30 cellular contexts compared by ENCODE assay signal in genomic region chr4:41332666-41333065, GRCh38.
"Had no signal": no experiment of that assay in that cellular context is flagged by ENCODE, and none has a peak within 500 bp of the region (broad histone marks: within the 10 kb centered on the region; RNA-seq: fewer than 3 reads in every experiment).

No MANE protein-coding gene starts in this region.

- H3K4me1 Mint-ChIP-seq: activated CD4-positive, alpha-beta T cell treated with anti-CD3 and anti-CD28 coated beads, Interleukin-2, amount 10 ng/mL, durations not matched to agents 24 days and 14 days; activated naive CD8-positive, alpha-beta T cell treated with anti-CD3 and anti-CD28 coated beads for 36 hours; immature natural killer cell; memory B cell; natural killer cell; stimulated activated naive B cell treated with anti-CD40 and anti-IgM and Interleukin-4, amounts not matched to agents 10 μg/mL and 1 μg/mL and 100 μg/mL, for 72 hours had no signal

- H2AFZ ChIP-seq: neural progenitor cell had no signal

- ATAC-seq: effector memory CD8-positive, alpha-beta T cell; heart left ventricle; natural killer cell; stimulated activated naive B cell treated with anti-CD40 and anti-IgM and Interleukin-4, amounts not matched to agents 10 μg/mL and 1 μg/mL and 100 μg/mL, for 72 hours had no signal

- H3K4me3 Mint-ChIP-seq: activated CD4-positive, alpha-beta memory T cell treated with anti-CD3 and anti-CD28 coated beads for 36 hours; activated CD4-positive, alpha-beta T cell treated with anti-CD3 and anti-CD28 coated beads, Interleukin-2, amount 10 ng/mL, durations not matched to agents 24 days and 14 days; activated naive CD4-positive, alpha-beta T cell treated with anti-CD3 and anti-CD28 coated beads for 36 hours; activated naive CD8-positive, alpha-beta T cell treated with anti-CD3 and anti-CD28 coated beads for 36 hours; activated T-helper 1 cell treated with anti-CD3 and anti-CD28 coated beads, Interleukin-12 subunit alpha, Interleukin-12 subunit beta, Interleukin-2, Interleukin-4 antibody, amounts not matched to agents 30 ng/mL and 10 ng/mL and 1 ng/mL, durations not matched to agents 14 hours and 24 hours and 36 hours; effector memory CD8-positive, alpha-beta T cell; immature natural killer cell; memory B cell; natural killer cell; neural progenitor cell; stimulated activated naive B cell treated with anti-CD40 and anti-IgM and Interleukin-4, amounts not matched to agents 10 μg/mL and 1 μg/mL and 100 μg/mL, for 72 hours; T-helper 2 cell treated with Interferon-gamma antibody and Interleukin-4, amounts not matched to agents 5 μg/mL and 100 μg/mL, for 36 hours had no signal

- H3K4me3 ChIP-seq: adrenal gland, heart left ventricle, neural progenitor cell, right atrium auricular region, smooth muscle cell, tibial nerve had no signal

- H3K36me3 ChIP-seq: adrenal gland, brain microvascular endothelial cell, heart left ventricle, neural progenitor cell, right atrium auricular region, tibial nerve had no signal

- H3K9me3 ChIP-seq: adrenal gland, heart left ventricle, right atrium auricular region, tibial nerve had no signal

- H3K36me3 Mint-ChIP-seq: activated CD4-positive, alpha-beta memory T cell treated with anti-CD3 and anti-CD28 coated beads for 36 hours; activated naive CD8-positive, alpha-beta T cell treated with anti-CD3 and anti-CD28 coated beads for 36 hours; immature natural killer cell; memory B cell; natural killer cell; neural progenitor cell; stimulated activated naive B cell treated with anti-CD40 and anti-IgM and Interleukin-4, amounts not matched to agents 10 μg/mL and 1 μg/mL and 100 μg/mL, for 72 hours had no signal

- H3K4me1 ChIP-seq: adrenal gland, neural progenitor cell, right atrium auricular region, tibial nerve had no signal

- H3K27me3 Mint-ChIP-seq: activated CD4-positive, alpha-beta T cell treated with anti-CD3 and anti-CD28 coated beads, Interleukin-2, amount 10 ng/mL, durations not matched to agents 24 days and 14 days; effector memory CD8-positive, alpha-beta T cell had no signal

- H3K27ac ChIP-seq: adrenal gland, brain microvascular endothelial cell, heart left ventricle, neural progenitor cell, right atrium auricular region, tibial nerve had no signal

- H3K4me2 ChIP-seq: neural progenitor cell, smooth muscle cell had no signal

- H3K27ac Mint-ChIP-seq: activated CD4-positive, alpha-beta memory T cell treated with anti-CD3 and anti-CD28 coated beads for 36 hours; activated CD4-positive, alpha-beta T cell treated with anti-CD3 and anti-CD28 coated beads, Interleukin-2, amount 10 ng/mL, durations not matched to agents 24 days and 14 days; activated naive CD4-positive, alpha-beta T cell treated with anti-CD3 and anti-CD28 coated beads for 36 hours; activated naive CD8-positive, alpha-beta T cell treated with anti-CD3 and anti-CD28 coated beads for 36 hours; activated T-helper 1 cell treated with anti-CD3 and anti-CD28 coated beads, Interleukin-12 subunit alpha, Interleukin-12 subunit beta, Interleukin-2, Interleukin-4 antibody, amounts not matched to agents 30 ng/mL and 10 ng/mL and 1 ng/mL, durations not matched to agents 14 hours and 24 hours and 36 hours; effector memory CD8-positive, alpha-beta T cell; immature natural killer cell; memory B cell; natural killer cell; neural progenitor cell; stimulated activated naive B cell treated with anti-CD40 and anti-IgM and Interleukin-4, amounts not matched to agents 10 μg/mL and 1 μg/mL and 100 μg/mL, for 72 hours; T-helper 2 cell treated with Interferon-gamma antibody and Interleukin-4, amounts not matched to agents 5 μg/mL and 100 μg/mL, for 36 hours had no signal

- H3K27me3 ChIP-seq: adrenal gland, brain microvascular endothelial cell, heart left ventricle, neural progenitor cell, right atrium auricular region, tibial nerve had no signal

- DNase-seq: activated CD4-positive, alpha-beta memory T cell treated with anti-CD3 and anti-CD28 coated beads for 36 hours; activated CD4-positive, alpha-beta T cell treated with anti-CD3 and anti-CD28 coated beads, Interleukin-2, amount 10 ng/mL, durations not matched to agents 24 days and 14 days; activated CD4-positive, CD25-positive, alpha-beta regulatory T cell treated with anti-CD3 and anti-CD28 coated beads, Interleukin-2, amount 50 U/mL, for 72 hours; activated CD8-positive, alpha-beta memory T cell treated with anti-CD3 and anti-CD28 coated beads, Interleukin-2, amount 50 U/mL, for 4 hours; activated effector memory CD4-positive, alpha-beta T cell treated with anti-CD3 and anti-CD28 coated beads, Interleukin-2, amount 50 U/mL, for 16 hours; activated naive CD4-positive, alpha-beta T cell treated with anti-CD3 and anti-CD28 coated beads for 36 hours; activated naive CD8-positive, alpha-beta T cell treated with anti-CD3 and anti-CD28 coated beads for 36 hours; activated T-cell treated with anti-CD3 and anti-CD28 coated beads, Interleukin-2, amount 50 U/mL, for 1 hour; adrenal gland; aorta; brain microvascular endothelial cell; cortex of kidney; effector memory CD8-positive, alpha-beta T cell; heart left ventricle; hypothalamus; immature natural killer cell; natural killer cell; occipital lobe; stimulated activated CD4-positive, alpha-beta T cell treated with anti-CD3 and anti-CD28 coated beads, Interleukin-1b, Interleukin-23, amount 100 ng/mL, for 48 hours; stimulated activated CD4-positive, alpha-beta T cell treated with anti-CD3 and anti-CD28 coated beads, Interleukin-4, amount 100 ng/mL, for 4 hours; stimulated activated CD8-positive, alpha-beta memory T cell treated with anti-CD3 and anti-CD28 coated beads, Interleukin-4, amount 100 ng/mL, for 48 hours; stimulated activated naive B cell treated with anti-CD40 and anti-IgM and Interleukin-4, amounts not matched to agents 10 μg/mL and 1 μg/mL and 100 μg/mL, for 72 hours; T-helper 1 cell had no signal

- H3K9me3 Mint-ChIP-seq: activated CD4-positive, alpha-beta memory T cell treated with anti-CD3 and anti-CD28 coated beads for 36 hours; activated CD4-positive, alpha-beta T cell treated with anti-CD3 and anti-CD28 coated beads, Interleukin-2, amount 10 ng/mL, durations not matched to agents 24 days and 14 days; activated naive CD4-positive, alpha-beta T cell treated with anti-CD3 and anti-CD28 coated beads for 36 hours; activated naive CD8-positive, alpha-beta T cell treated with anti-CD3 and anti-CD28 coated beads for 36 hours; activated T-helper 1 cell treated with anti-CD3 and anti-CD28 coated beads, Interleukin-12 subunit alpha, Interleukin-12 subunit beta, Interleukin-2, Interleukin-4 antibody, amounts not matched to agents 30 ng/mL and 10 ng/mL and 1 ng/mL, durations not matched to agents 14 hours and 24 hours and 36 hours; memory B cell; T-helper 2 cell treated with Interferon-gamma antibody and Interleukin-4, amounts not matched to agents 5 μg/mL and 100 μg/mL, for 36 hours had no signal

- H3K9ac ChIP-seq: neural progenitor cell had no signal
